ENCODE assay signal across 17 cellular contexts in the genomic region with DNA sequence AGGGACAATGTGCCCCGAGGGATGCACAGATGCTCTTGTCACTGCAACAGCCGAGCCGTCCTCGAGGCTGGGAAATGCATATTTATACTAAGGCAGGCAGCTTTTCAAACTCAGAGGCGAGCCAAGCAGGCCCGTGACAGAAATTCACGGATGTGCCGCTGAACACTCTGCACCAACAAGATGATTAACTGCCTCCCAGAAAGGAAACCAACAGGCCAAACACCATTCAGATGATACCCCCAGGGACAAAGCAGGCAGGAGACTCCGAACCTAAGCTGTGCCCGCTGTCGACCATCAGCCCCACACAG.
"Had no signal": no experiment of that assay in that cellular context is flagged by ENCODE, and none has a peak within 500 bp of the region (broad histone marks: within the 10 kb centered on the region; RNA-seq: fewer than 3 reads in every experiment).

No MANE protein-coding gene starts in this region.

- H3K27ac Mint-ChIP-seq: activated naive CD8-positive, alpha-beta T cell treated with anti-CD3 and anti-CD28 coated beads, Interleukin-2, amount 50 U/mL, for 24 hours; activated T-helper 1 cell treated with anti-CD3 and anti-CD28 coated beads, Interleukin-12 subunit alpha, Interleukin-12 subunit beta, Interleukin-2, Interleukin-4 antibody, amounts not matched to agents 30 ng/mL and 10 ng/mL and 1 ng/mL, durations not matched to agents 14 hours and 24 hours and 36 hours; dendritic cell treated with granulocyte-macrophage colony-stimulating factor and Interleukin-4, amounts not matched to agents 40 ng/mL and 50 ng/mL, for 4 days; stimulated activated effector memory CD8-positive, alpha-beta T cell treated with anti-CD3 and anti-CD28 coated beads, Interleukin-12 subunit alpha, Interleukin-12 subunit beta, amount 100 ng/mL, for 72 hours had no signal

- H3K9me3 ChIP-seq: breast epithelium, tibial artery had no signal

- DNase-seq: activated CD4-positive, CD25-positive, alpha-beta regulatory T cell treated with anti-CD3 and anti-CD28 coated beads, Interleukin-2, amount 50 U/mL, for 72 hours; activated naive CD4-positive, alpha-beta T cell; activated naive CD8-positive, alpha-beta T cell treated with anti-CD3 and anti-CD28 coated beads, Interleukin-2, amount 50 U/mL, for 24 hours; aorta; effector memory CD8-positive, alpha-beta T cell; hippocampal formation; left ventricle myocardium inferior; naive thymus-derived CD8-positive, alpha-beta T cell; nucleus accumbens; T-helper 1 cell; T1000; tibial artery had no signal

- H3K9me3 Mint-ChIP-seq: activated naive CD8-positive, alpha-beta T cell treated with anti-CD3 and anti-CD28 coated beads, Interleukin-2, amount 50 U/mL, for 24 hours; activated T-helper 1 cell treated with anti-CD3 and anti-CD28 coated beads, Interleukin-12 subunit alpha, Interleukin-12 subunit beta, Interleukin-2, Interleukin-4 antibody, amounts not matched to agents 30 ng/mL and 10 ng/mL and 1 ng/mL, durations not matched to agents 14 hours and 24 hours and 36 hours; effector memory CD8-positive, alpha-beta T cell; stimulated activated effector memory CD8-positive, alpha-beta T cell treated with anti-CD3 and anti-CD28 coated beads, Interleukin-12 subunit alpha, Interleukin-12 subunit beta, amount 100 ng/mL, for 72 hours had no signal

- H3K27ac ChIP-seq: epithelial cell of prostate, tibial artery had no signal

- H3K4me1 ChIP-seq: breast epithelium had no signal

- ATAC-seq: activated naive CD8-positive, alpha-beta T cell treated with anti-CD3 and anti-CD28 coated beads, Interleukin-2, amount 50 U/mL, for 24 hours; effector memory CD8-positive, alpha-beta T cell; naive thymus-derived CD8-positive, alpha-beta T cell; stimulated activated effector memory CD8-positive, alpha-beta T cell treated with anti-CD3 and anti-CD28 coated beads, Interleukin-12 subunit alpha, Interleukin-12 subunit beta, amount 100 ng/mL, for 72 hours had no signal

- H3K4me1 Mint-ChIP-seq: stimulated activated effector memory CD8-positive, alpha-beta T cell treated with anti-CD3 and anti-CD28 coated beads, Interleukin-12 subunit alpha, Interleukin-12 subunit beta, amount 100 ng/mL, for 72 hours had no signal

- H3K4me3 Mint-ChIP-seq: activated naive CD8-positive, alpha-beta T cell treated with anti-CD3 and anti-CD28 coated beads, Interleukin-2, amount 50 U/mL, for 24 hours; activated T-helper 1 cell treated with anti-CD3 and anti-CD28 coated beads, Interleukin-12 subunit alpha, Interleukin-12 subunit beta, Interleukin-2, Interleukin-4 antibody, amounts not matched to agents 30 ng/mL and 10 ng/mL and 1 ng/mL, durations not matched to agents 14 hours and 24 hours and 36 hours; dendritic cell treated with granulocyte-macrophage colony-stimulating factor and Interleukin-4, amounts not matched to agents 40 ng/mL and 50 ng/mL, for 4 days; effector memory CD8-positive, alpha-beta T cell; naive thymus-derived CD8-positive, alpha-beta T cell; stimulated activated effector memory CD8-positive, alpha-beta T cell treated with anti-CD3 and anti-CD28 coated beads, Interleukin-12 subunit alpha, Interleukin-12 subunit beta, amount 100 ng/mL, for 72 hours had no signal

- H3K4me3 ChIP-seq: breast epithelium, left ventricle myocardium inferior, tibial artery had no signal

- H3K27me3 ChIP-seq: breast epithelium, tibial artery had no signal

- H3K36me3 Mint-ChIP-seq: stimulated activated effector memory CD8-positive, alpha-beta T cell treated with anti-CD3 and anti-CD28 coated beads, Interleukin-12 subunit alpha, Interleukin-12 subunit beta, amount 100 ng/mL, for 72 hours had no signal

- H3K27me3 Mint-ChIP-seq: activated naive CD8-positive, alpha-beta T cell treated with anti-CD3 and anti-CD28 coated beads, Interleukin-2, amount 50 U/mL, for 24 hours; effector memory CD8-positive, alpha-beta T cell had no signal

- H3K36me3 ChIP-seq: breast epithelium, left ventricle myocardium inferior, tibial artery had no signal
